8 cellular contexts compared by ENCODE assay signal in the genomic region with DNA sequence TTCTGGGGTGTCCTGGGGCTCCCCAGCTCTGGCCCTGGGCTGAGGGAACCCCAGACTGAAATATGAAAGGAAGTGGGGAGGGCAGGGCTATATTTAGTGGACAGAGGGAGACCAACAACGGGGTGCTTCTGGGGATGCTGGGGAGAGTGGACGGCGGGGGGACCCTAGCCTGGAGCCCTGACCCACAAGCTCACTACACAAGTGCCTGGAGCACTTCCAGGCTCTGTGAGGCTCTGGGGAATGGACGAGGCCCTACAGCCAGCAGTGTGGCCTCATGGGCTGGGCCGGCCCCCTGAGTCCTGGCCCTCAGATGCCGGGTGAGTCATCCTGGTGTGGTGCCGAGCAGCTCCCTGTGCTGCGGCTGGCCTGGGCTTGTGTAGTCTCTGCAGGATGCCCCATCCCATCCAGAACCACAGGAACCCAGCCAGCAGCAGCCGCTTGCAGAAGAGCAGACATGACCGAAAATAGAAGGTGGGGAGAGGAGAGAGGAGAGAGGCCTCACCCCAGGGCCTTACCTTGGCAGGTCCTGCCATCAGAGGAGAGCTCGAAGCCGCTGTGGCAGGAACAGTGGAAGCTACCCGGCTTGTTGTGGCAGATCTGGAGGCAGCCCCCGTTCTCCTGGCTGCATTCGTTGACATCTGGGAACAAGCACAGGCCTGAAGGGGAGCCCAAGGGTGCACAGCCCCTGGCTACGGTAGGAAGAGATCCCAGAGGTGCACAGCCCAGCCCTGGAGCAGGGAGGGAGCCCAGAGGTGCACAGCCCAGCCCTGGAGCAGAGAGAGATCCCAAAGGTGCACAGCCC. TPM values are rescaled to one million over a fixed set of nuclear protein-coding genes. Genes with fewer than 3 reads are reported as not detected.
DNase-seq lines count a peak whose midpoint lies in the region; ATAC-seq and TF ChIP-seq lines count a peak whose summit lies in the region.

No MANE protein-coding gene starts in this region.

- no peak for DNase-seq in activated CD4-positive, alpha-beta T cell treated with anti-CD3 and anti-CD28 coated beads, Interleukin-2, amount 10 ng/mL, durations not matched to agents 24 days and 14 days
- no peak for DNase-seq in activated CD4-positive, alpha-beta T cell treated with anti-CD3 and anti-CD28 coated beads, Interleukin-2, amount 50 U/mL, for 4 hours
- DNase-seq in RKO (ENCODE audit: low spot score) (peak; percentile 74), epithelial cell of proximal tubule (ENCODE audit: low read depth) (peak; percentile 30), middle frontal gyrus (ENCODE audit: extremely low spot score, low spot score) (peak; percentile 37)
- no peak for DNase-seq in activated CD8-positive, alpha-beta memory T cell treated with anti-CD3 and anti-CD28 coated beads, Interleukin-2, amount 50 U/mL, for 4 hours

- peaks cover 8% of the 10 kb centered on the region for H3K9me3 Mint-ChIP-seq in activated CD4-positive, alpha-beta T cell treated with anti-CD3 and anti-CD28 coated beads, Interleukin-2, amount 10 ng/mL, durations not matched to agents 24 days and 14 days

- peaks cover 17% of the 10 kb centered on the region for H3K4me1 Mint-ChIP-seq in activated CD4-positive, alpha-beta T cell treated with anti-CD3 and anti-CD28 coated beads, Interleukin-2, amount 10 ng/mL, durations not matched to agents 24 days and 14 days

- TF ChIP-seq CTCF in epithelial cell of proximal tubule (conservative IDR thresholded peaks at IDR 0.05; ENCODE audit: low read depth, low read length) = no peak

- H3K4me3 Mint-ChIP-seq in activated CD4-positive, alpha-beta T cell treated with anti-CD3 and anti-CD28 coated beads, Interleukin-2, amount 10 ng/mL, durations not matched to agents 24 days and 14 days = no peak overlapping the region

- no peak for ATAC-seq in HG03571 (IDR thresholded peaks at IDR 0.05; ENCODE audit: unreplicated experiment)

- peaks cover 2% of the 10 kb centered on the region for H3K36me3 ChIP-seq in urinary bladder (ENCODE audit: insufficient read depth)

- peaks cover 3% of the 10 kb centered on the region for H3K36me3 Mint-ChIP-seq in activated CD4-positive, alpha-beta T cell treated with anti-CD3 and anti-CD28 coated beads, Interleukin-2, amount 10 ng/mL, durations not matched to agents 24 days and 14 days (ENCODE audit: low read depth)

- H3K4me3 ChIP-seq in epithelial cell of proximal tubule (ENCODE audit: low read depth, low read length) = peak overlapping the region; percentile 38
- H3K4me3 ChIP-seq in urinary bladder (ENCODE audit: low read depth, low read length) = peak overlapping the region; percentile 12

- no peaks in the 10 kb centered on the region for H3K4me1 ChIP-seq in urinary bladder (ENCODE audit: insufficient read depth)

- H3K27ac ChIP-seq in urinary bladder (ENCODE audit: low read depth) = peak overlapping the region; percentile 91

- WGBS in urinary bladder = 13% methylated on average over 16 of the region's 16 CpGs

- peak overlapping the region; percentile 75 for H3K27ac Mint-ChIP-seq in activated CD4-positive, alpha-beta T cell treated with anti-CD3 and anti-CD28 coated beads, Interleukin-2, amount 10 ng/mL, durations not matched to agents 24 days and 14 days

- peaks cover 3% of the 10 kb centered on the region for H3K27me3 Mint-ChIP-seq in activated CD4-positive, alpha-beta T cell treated with anti-CD3 and anti-CD28 coated beads, Interleukin-2, amount 10 ng/mL, durations not matched to agents 24 days and 14 days

- intact Hi-C loops in activated CD4-positive, alpha-beta T cell treated with anti-CD3 and anti-CD28 coated beads, Interleukin-2, amount 10 ng/mL, durations not matched to agents 24 days and 14 days (cut with micrococcal nuclease) = no loop called here

RNA-seq across cellular contexts. Expression of a gene that starts 26.1 kb away (rescaled TPM):
- total RNA-seq in activated CD4-positive, alpha-beta T cell treated with anti-CD3 and anti-CD28 coated beads, Interleukin-2, amount 10 ng/mL, durations not matched to agents 24 days and 14 days = 0.17 and 0.54 TPM in 2 replicates
- total RNA-seq in epithelial cell of proximal tubule (127 and 142 TPM in 2 replicates), urinary bladder (55.1 TPM)
- 327 TPM for polyA plus RNA-seq in urinary bladder

Comparison
In these comparisons a context has a peak if more than half of its experiments do, and no peak if none do; other contexts are left out.
1. DNase-seq: peak in RKO (single experiment), epithelial cell of proximal tubule (single experiment) and middle frontal gyrus (single experiment); none in activated CD4-positive, alpha-beta T cell treated with anti-CD3 and anti-CD28 coated beads, Interleukin-2, amount 10 ng/mL, durations not matched to agents 24 days and 14 days (single experiment), activated CD4-positive, alpha-beta T cell treated with anti-CD3 and anti-CD28 coated beads, Interleukin-2, amount 50 U/mL, for 4 hours (0 of 2) and activated CD8-positive, alpha-beta memory T cell treated with anti-CD3 and anti-CD28 coated beads, Interleukin-2, amount 50 U/mL, for 4 hours (single experiment).
2. RNA of a gene that starts 26.1 kb away (total RNA-seq): 127 to 142 TPM in epithelial cell of proximal tubule and 55.1 TPM in urinary bladder (single experiment); 0.17 to 0.54 TPM in activated CD4-positive, alpha-beta T cell treated with anti-CD3 and anti-CD28 coated beads, Interleukin-2, amount 10 ng/mL, durations not matched to agents 24 days and 14 days; every median in the first group is over 10 times any median in the second.